In the genomic region with DNA sequence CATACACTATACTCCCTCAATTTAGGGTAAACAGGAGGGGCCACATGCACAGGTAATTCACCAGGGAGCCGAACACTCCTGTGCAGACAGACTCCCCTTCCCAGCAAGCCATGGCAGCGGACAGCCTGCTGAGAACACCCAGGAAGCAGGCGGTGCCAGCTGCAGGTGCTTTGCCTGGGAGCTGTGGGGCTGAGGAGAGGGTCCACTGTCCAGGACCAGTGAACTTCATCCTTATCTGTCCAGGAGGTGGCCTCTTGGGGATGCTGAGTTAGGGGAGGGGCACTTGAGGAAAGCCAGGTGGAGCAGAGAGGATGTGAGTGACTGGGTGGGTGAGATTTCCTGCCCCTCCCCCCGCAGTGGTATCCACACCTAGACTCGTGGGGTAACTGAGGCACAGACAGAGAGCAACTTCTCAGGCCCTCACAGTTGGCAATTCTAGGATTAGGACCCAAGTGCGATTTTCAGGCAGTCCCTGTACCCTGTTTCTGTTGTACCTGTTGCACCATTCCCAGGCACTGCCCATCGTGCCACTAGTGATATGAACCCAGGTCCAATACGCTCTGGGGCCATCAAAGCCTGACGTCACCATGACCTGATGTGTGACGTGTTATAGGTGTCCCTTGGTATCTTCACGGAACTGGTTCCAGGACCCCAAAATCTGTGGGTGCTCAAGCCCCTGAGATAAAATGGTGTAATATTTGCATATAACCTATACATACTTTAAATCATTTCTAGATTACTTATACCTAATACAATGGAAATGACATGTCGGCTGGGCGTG, we compare ENCODE assay signal across 1 cellular context.
TF ChIP-seq lines count a peak whose summit lies in the region.

No MANE protein-coding gene starts in this region.

TF ChIP-seq in WTC11, 78 proteins besides CTCF, POLR2A, EP300 and RAD21 (continued from another document):
- TF ChIP-seq, protein P1, sequence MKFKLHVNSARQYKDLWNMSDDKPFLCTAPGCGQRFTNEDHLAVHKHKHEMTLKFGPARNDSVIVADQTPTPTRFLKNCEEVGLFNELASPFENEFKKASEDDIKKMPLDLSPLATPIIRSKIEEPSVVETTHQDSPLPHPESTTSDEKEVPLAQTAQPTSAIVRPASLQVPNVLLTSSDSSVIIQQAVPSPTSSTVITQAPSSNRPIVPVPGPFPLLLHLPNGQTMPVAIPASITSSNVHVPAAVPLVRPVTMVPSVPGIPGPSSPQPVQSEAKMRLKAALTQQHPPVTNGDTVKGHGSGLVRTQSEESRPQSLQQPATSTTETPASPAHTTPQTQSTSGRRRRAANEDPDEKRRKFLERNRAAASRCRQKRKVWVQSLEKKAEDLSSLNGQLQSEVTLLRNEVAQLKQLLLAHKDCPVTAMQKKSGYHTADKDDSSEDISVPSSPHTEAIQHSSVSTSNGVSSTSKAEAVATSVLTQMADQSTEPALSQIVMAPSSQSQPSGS (CRISPR knock-in tag; IDR thresholded peaks at IDR 0.05; ENCODE audit: borderline replicate concordance, low read depth): no peak
- no peak for TF ChIP-seq RELA (CRISPR knock-in tag; IDR thresholded peaks at IDR 0.05; ENCODE audit: borderline replicate concordance)
- no peak for TF ChIP-seq RORB (CRISPR knock-in tag; IDR thresholded peaks at IDR 0.05)
- TF ChIP-seq, protein P2, sequence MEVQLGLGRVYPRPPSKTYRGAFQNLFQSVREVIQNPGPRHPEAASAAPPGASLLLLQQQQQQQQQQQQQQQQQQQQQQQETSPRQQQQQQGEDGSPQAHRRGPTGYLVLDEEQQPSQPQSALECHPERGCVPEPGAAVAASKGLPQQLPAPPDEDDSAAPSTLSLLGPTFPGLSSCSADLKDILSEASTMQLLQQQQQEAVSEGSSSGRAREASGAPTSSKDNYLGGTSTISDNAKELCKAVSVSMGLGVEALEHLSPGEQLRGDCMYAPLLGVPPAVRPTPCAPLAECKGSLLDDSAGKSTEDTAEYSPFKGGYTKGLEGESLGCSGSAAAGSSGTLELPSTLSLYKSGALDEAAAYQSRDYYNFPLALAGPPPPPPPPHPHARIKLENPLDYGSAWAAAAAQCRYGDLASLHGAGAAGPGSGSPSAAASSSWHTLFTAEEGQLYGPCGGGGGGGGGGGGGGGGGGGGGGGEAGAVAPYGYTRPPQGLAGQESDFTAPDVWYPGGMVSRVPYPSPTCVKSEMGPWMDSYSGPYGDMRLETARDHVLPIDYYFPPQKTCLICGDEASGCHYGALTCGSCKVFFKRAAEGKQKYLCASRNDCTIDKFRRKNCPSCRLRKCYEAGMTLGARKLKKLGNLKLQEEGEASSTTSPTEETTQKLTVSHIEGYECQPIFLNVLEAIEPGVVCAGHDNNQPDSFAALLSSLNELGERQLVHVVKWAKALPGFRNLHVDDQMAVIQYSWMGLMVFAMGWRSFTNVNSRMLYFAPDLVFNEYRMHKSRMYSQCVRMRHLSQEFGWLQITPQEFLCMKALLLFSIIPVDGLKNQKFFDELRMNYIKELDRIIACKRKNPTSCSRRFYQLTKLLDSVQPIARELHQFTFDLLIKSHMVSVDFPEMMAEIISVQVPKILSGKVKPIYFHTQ (CRISPR knock-in tag; IDR thresholded peaks at IDR 0.05): no peak
- TF ChIP-seq HMGA2 (CRISPR knock-in tag; IDR thresholded peaks at IDR 0.05): no peak
- TF ChIP-seq SOX15 (CRISPR knock-in tag; IDR thresholded peaks at IDR 0.05): no peak
- TF ChIP-seq, protein P3, sequence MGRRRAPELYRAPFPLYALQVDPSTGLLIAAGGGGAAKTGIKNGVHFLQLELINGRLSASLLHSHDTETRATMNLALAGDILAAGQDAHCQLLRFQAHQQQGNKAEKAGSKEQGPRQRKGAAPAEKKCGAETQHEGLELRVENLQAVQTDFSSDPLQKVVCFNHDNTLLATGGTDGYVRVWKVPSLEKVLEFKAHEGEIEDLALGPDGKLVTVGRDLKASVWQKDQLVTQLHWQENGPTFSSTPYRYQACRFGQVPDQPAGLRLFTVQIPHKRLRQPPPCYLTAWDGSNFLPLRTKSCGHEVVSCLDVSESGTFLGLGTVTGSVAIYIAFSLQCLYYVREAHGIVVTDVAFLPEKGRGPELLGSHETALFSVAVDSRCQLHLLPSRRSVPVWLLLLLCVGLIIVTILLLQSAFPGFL (CRISPR knock-in tag; IDR thresholded peaks at IDR 0.05; ENCODE audit: borderline replicate concordance): no peak
- TF ChIP-seq, protein P4, sequence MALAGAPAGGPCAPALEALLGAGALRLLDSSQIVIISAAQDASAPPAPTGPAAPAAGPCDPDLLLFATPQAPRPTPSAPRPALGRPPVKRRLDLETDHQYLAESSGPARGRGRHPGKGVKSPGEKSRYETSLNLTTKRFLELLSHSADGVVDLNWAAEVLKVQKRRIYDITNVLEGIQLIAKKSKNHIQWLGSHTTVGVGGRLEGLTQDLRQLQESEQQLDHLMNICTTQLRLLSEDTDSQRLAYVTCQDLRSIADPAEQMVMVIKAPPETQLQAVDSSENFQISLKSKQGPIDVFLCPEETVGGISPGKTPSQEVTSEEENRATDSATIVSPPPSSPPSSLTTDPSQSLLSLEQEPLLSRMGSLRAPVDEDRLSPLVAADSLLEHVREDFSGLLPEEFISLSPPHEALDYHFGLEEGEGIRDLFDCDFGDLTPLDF (CRISPR knock-in tag; IDR thresholded peaks at IDR 0.05): no peak
- TF ChIP-seq PRRX2 (CRISPR knock-in tag; IDR thresholded peaks at IDR 0.05): no peak
- no peak for TF ChIP-seq ZNF671 (CRISPR knock-in tag; IDR thresholded peaks at IDR 0.05)
